In the genomic region with DNA sequence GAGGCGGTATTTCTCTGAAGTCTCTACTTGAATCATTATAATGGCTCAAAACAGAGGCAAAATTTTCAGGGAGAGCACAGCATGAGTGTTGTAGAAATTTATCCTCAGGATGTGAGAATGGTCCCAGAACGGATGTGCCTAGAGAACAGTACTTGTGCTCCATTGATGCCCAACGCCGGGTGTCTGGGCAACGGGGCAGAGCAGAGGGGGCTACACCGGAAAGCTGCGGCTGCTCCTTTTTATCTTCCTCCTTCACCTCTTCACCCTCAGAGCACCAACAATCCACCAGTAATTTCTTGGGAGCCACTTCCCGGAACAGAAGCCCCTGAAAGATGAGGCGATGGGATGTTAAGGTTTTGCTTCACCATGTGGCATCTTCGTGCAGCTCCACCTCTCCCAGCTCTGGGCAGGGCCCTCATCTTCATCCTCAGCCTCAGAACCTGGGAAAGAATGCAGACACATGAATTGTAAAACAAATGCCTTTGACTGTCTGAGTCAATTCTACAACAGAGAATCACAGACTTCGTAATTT, we compare ENCODE assay signal across 23 cellular contexts.
"Had no signal": no experiment of that assay in that cellular context is flagged by ENCODE, and none has a peak within 500 bp of the region (broad histone marks: within the 10 kb centered on the region; RNA-seq: fewer than 3 reads in every experiment).

No MANE protein-coding gene starts in this region.

- DNase-seq: activated CD4-positive, alpha-beta T cell treated with anti-CD3 and anti-CD28 coated beads for 48 hours; activated CD4-positive, alpha-beta T cell treated with anti-CD3 and anti-CD28 coated beads, Interleukin-2, amount 50 U/mL, for 4 hours; activated CD4-positive, CD25-positive, alpha-beta regulatory T cell treated with anti-CD3 and anti-CD28 coated beads, Interleukin-2, amount 50 U/mL, for 72 hours; activated CD8-positive, alpha-beta T cell treated with anti-CD3 and anti-CD28 coated beads, Interleukin-2, amount 10 ng/mL, durations not matched to agents 7 days and 5 days; activated naive CD4-positive, alpha-beta T cell treated with anti-CD3 and anti-CD28 coated beads, Interleukin-2, amount 50 U/mL, for 16 hours; activated naive CD8-positive, alpha-beta T cell treated with anti-CD3 and anti-CD28 coated beads, Interleukin-2, amount 10 ng/mL, durations not matched to agents 7 days and 5 days; adrenal gland; aorta; central memory CD4-positive, alpha-beta T cell; Kasumi-1; NCI-H1105 treated with DMSO at 0.1 percent for 48 hours; NCI-H1436 treated with DMSO at 0.1 percent for 48 hours; NCI-H187; NCI-H2081; NCI-H510A treated with DMSO at 0.1 percent for 48 hours; NCI-H69; Peyer's patch; Right ventricle myocardium superior had no signal

- H3K27me3 ChIP-seq: adrenal gland, breast epithelium, Peyer's patch had no signal

- H3K9me3 ChIP-seq: adrenal gland, breast epithelium, Peyer's patch, SJSA1 had no signal

- H3K4me3 ChIP-seq: adrenal gland, breast epithelium, Peyer's patch, SJSA1 had no signal

- H3K36me3 ChIP-seq: adrenal gland, breast epithelium, Peyer's patch, SJSA1 had no signal

- H3K27ac ChIP-seq: adrenal gland, breast epithelium, Peyer's patch, RWPE1, SJSA1 had no signal

- ATAC-seq: activated CD8-positive, alpha-beta T cell treated with anti-CD3 and anti-CD28 coated beads, Interleukin-2, amount 10 ng/mL, durations not matched to agents 7 days and 5 days; SK-N-SH treated with all-trans-retinoic acid at 6 μM for 48 hours; WTC11 had no signal

- H3K4me1 ChIP-seq: adrenal gland, breast epithelium, Peyer's patch, SJSA1 had no signal
